ENCODE assay signal across 8 cellular contexts in the genomic region with DNA sequence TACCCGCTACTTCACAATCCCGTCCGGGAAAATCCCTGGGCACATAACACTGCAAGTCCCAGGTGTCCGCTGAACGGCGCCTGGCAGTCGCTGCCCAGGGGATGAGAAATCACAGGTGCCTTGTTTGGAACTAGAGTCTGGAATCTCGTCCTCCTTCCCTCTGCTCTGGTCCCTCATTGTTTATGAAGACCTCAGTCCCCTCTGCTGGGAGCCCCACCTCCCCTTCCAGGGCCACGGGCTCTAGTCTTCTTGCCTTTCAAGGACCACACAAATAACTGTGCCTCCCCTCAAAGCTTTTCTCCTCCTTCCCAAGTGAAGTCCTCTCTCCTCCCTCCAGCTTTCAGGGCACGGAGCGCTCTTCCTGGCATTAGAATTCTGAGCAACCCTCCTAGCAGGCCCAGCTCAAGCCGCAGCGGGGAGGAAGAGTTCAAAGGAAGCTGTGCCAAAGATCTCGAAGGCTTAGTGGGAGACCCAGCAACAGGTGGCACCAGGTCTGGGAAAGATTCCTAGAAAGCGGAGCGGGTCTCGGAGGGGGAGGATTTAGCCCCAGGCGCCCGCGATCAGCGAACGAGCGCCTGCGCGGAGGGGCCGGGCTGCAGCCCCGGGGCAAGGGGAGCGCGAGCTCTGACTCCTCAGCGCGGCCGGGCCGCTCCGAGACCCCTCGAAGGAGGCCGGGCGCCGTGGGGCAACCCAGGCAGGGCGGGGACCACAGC. TPM values are rescaled to one million over a fixed set of nuclear protein-coding genes. Genes with fewer than 3 reads are reported as not detected.
DNase-seq lines count a peak whose midpoint lies in the region; ATAC-seq, FAIRE-seq and TF ChIP-seq lines count a peak whose summit lies in the region.
"Not testable (repeated sequence)": the region's sequence is repeated elsewhere in the genome, so short reads cannot be mapped to it uniquely, and the experiment has no call there.

No MANE protein-coding gene starts in this region.

- not testable (repeated sequence) for H3F3A ChIP-seq in SU-DHL-6 (ENCODE audit: insufficient read depth)

- H3K36me3 Mint-ChIP-seq in H9 (ENCODE audit: insufficient read depth in 1 of 3, low read depth in 3 of 3), result peaks cover 4 to 17% (median 11%) of the 10 kb centered on the region in 3 experiments
- not testable (repeated sequence) for H3K36me3 Mint-ChIP-seq in astrocyte (ENCODE audit: low read depth, unreplicated experiment)

- not testable (repeated sequence) for H4K5ac ChIP-seq in H9 (ENCODE audit: insufficient read length, low read depth, low read length)

- not testable (repeated sequence) for H3K18ac ChIP-seq in H9 (ENCODE audit: insufficient read length, low read depth, low read length)

- peak overlapping the region; percentile 72 for H3K4me3 ChIP-seq in Jurkat, Clone E6-1 (ENCODE audit: low read length)
- H3K4me3 ChIP-seq in SU-DHL-6 (ENCODE audit: insufficient read depth, low read length, poor library complexity, severe bottlenecking) (peak overlapping the region; percentile 69), astrocyte (ENCODE audit: insufficient read depth, low read depth, low read length) (peak overlapping the region; percentile 83), heart left ventricle (peak overlapping the region; percentile 67 to 100 (median 90)), neuron (ENCODE audit: low read length) (peak overlapping the region; percentile 88)

- intact Hi-C loops in heart left ventricle (cut with DNase I), result loop anchor here in 5 of 10 donors (1.0 to 10.0 kb wide), 5 partner anchors 30 to 269 kb away; a partner anchor contains a TSS

- not testable (repeated sequence) for H3K56ac ChIP-seq in H9 (ENCODE audit: insufficient read length, low read depth, low read length)

- H3K23ac ChIP-seq in H9 (ENCODE audit: insufficient read length, low read depth, low read length), result not testable (repeated sequence)

- not testable (repeated sequence) for H2BK12ac ChIP-seq in H9 (ENCODE audit: insufficient read length, low read depth, low read length)

- not testable (repeated sequence) for H3K23me2 ChIP-seq in H9 (ENCODE audit: insufficient read length, low read depth, low read length, poor library complexity, severe bottlenecking)

- TF ChIP-seq POLR2A in heart left ventricle (IDR thresholded peaks at IDR 0.05), result not testable (repeated sequence)

- peak in 2 of 4 donors; percentile 23 for ATAC-seq in heart left ventricle

- H3K4me3 Mint-ChIP-seq in H9 (peak overlapping the region; percentile 93 to 99), astrocyte (ENCODE audit: unreplicated experiment) (peak overlapping the region; percentile 96)

- TF ChIP-seq CTCF in H9 (conservative IDR thresholded peaks at IDR 0.05); SU-DHL-6 (IDR thresholded peaks at IDR 0.05; ENCODE audit: insufficient read depth, low read length, poor library complexity, severe bottlenecking); astrocyte (IDR thresholded peaks at IDR 0.05; ENCODE audit: insufficient read depth, low read depth, low read length); heart left ventricle (IDR thresholded peaks at IDR 0.05): not testable (repeated sequence)

- no CpG with 5 or more reads among the region's 39 CpGs for WGBS in H9 (ENCODE audit: extremely low coverage, insufficient read length, low lambda C conversion rate)
- 2 to 4% (median 3%) methylated on average over 14 to 39 of the region's 39 CpGs for WGBS in heart left ventricle, 4 donors

- H2AFZ ChIP-seq in H9 (ENCODE audit: low read length), result not testable (repeated sequence)
- H2AFZ ChIP-seq in SU-DHL-6 (ENCODE audit: low read depth, low read length, severe bottlenecking) (peak overlapping the region; percentile 71), astrocyte (ENCODE audit: low read depth, low read length) (peak overlapping the region; percentile 99), neuron (ENCODE audit: low read depth, low read length) (peak overlapping the region; percentile 81)

- peaks cover 26 to 40% of the 10 kb centered on the region in 2 experiments for H3K4me1 Mint-ChIP-seq in H9
- peaks cover 11% of the 10 kb centered on the region for H3K4me1 Mint-ChIP-seq in astrocyte (ENCODE audit: low read depth, unreplicated experiment)

- H2BK5ac ChIP-seq in H9 (ENCODE audit: insufficient read length, low read length), result not testable (repeated sequence)

- not testable (repeated sequence) for H3K27me3 Mint-ChIP-seq in H9 (ENCODE audit: low read depth); astrocyte (ENCODE audit: low read depth, unreplicated experiment)

- peak overlapping the region; percentile 95 for H3K4me2 ChIP-seq in H9 (ENCODE audit: insufficient read depth, insufficient read length, low read length)
- peak overlapping the region; percentile 82 for H3K4me2 ChIP-seq in SU-DHL-6 (ENCODE audit: low read depth, low read length, poor library complexity, severe bottlenecking)
- H3K4me2 ChIP-seq in astrocyte (ENCODE audit: low read length), result peak overlapping the region; percentile 97

- H3K9ac ChIP-seq in H9 (ENCODE audit: extremely low read depth, insufficient read length, low read length), result peak overlapping the region; percentile 84
- H3K9ac ChIP-seq in SU-DHL-6 (ENCODE audit: low read length), result peak overlapping the region; percentile 78
- H3K9ac ChIP-seq in astrocyte (ENCODE audit: low read length), result peak overlapping the region; percentile 91

- H3K79me2 ChIP-seq in H9 (ENCODE audit: insufficient read depth, low read length) (peaks cover 25% of the 10 kb centered on the region; the same call in 1 of the 2 replicates), SU-DHL-6 (ENCODE audit: insufficient read depth, low read length) (peaks cover 53% of the 10 kb centered on the region), astrocyte (ENCODE audit: insufficient read depth, low read length) (peaks cover 55% of the 10 kb centered on the region)

- not testable (repeated sequence) for H3K9me3 Mint-ChIP-seq in H9; astrocyte (ENCODE audit: unreplicated experiment)

- not testable (repeated sequence) for H4K8ac ChIP-seq in H9 (replicated peaks; ENCODE audit: insufficient read length, low read depth, low read length)

- not testable (repeated sequence) for H3K14ac ChIP-seq in H9 (ENCODE audit: insufficient read depth, low read length)

- not testable (repeated sequence) for H3K9me3 ChIP-seq in H9 (ENCODE audit: control insufficient read depth, low read depth, low read length); SU-DHL-6 (ENCODE audit: insufficient read depth, low read length); astrocyte (ENCODE audit: insufficient read depth, low read depth, low read length); heart left ventricle; neuron (ENCODE audit: low read length)

- not testable (repeated sequence) for H4K91ac ChIP-seq in H9 (ENCODE audit: insufficient read length, low read depth, low read length)

- not testable (repeated sequence) for H2AK5ac ChIP-seq in H9 (ENCODE audit: insufficient read length, low read length)

- H3K27ac ChIP-seq in H9 (ENCODE audit: insufficient read length, low read depth, low read length); SU-DHL-6 (ENCODE audit: low read depth, low read length): not testable (repeated sequence)
- H3K27ac ChIP-seq in astrocyte (ENCODE audit: low read depth, low read length), result peak overlapping the region; percentile 96
- H3K27ac ChIP-seq in heart left ventricle, result peak overlapping the region; percentile 84 to 100 (median 96)
- H3K27ac ChIP-seq in temporal lobe (ENCODE audit: low read depth, low read length), result peak overlapping the region; percentile 75

- H3K79me1 ChIP-seq in H9 (ENCODE audit: insufficient read depth, low read depth, low read length, poor library complexity, severe bottlenecking), result not testable (repeated sequence)

- H3K4me1 ChIP-seq in H9 (ENCODE audit: insufficient read depth, low read length); astrocyte (ENCODE audit: insufficient read depth, low read length); neuron (ENCODE audit: insufficient read depth, low read length): not testable (repeated sequence)
- peaks cover 0 to 41% (median 13%) of the 10 kb centered on the region in 12 donors for H3K4me1 ChIP-seq in heart left ventricle

- peak overlapping the region; percentile 78 to 91 (median 87); a peak in 6 of 7 replicates for H3K27ac Mint-ChIP-seq in H9
- peak overlapping the region; percentile 80 for H3K27ac Mint-ChIP-seq in astrocyte (ENCODE audit: unreplicated experiment)

- FAIRE-seq in astrocyte (lab: Jason Lieb, UNC), result not testable (repeated sequence)

- H3K27me3 ChIP-seq in H9 (ENCODE audit: insufficient read depth, low read length); SU-DHL-6 (ENCODE audit: low read length); astrocyte (ENCODE audit: insufficient read depth, low read length); heart left ventricle; neuron (ENCODE audit: insufficient read depth, low read length): not testable (repeated sequence)

- H3K4ac ChIP-seq in H9 (ENCODE audit: low read depth, low read length), result not testable (repeated sequence)

- H2BK20ac ChIP-seq in H9 (ENCODE audit: low read depth, low read length, poor library complexity, severe bottlenecking), result not testable (repeated sequence)

- H2BK15ac ChIP-seq in H9 (ENCODE audit: low read depth, low read length), result not testable (repeated sequence)

- H2BK120ac ChIP-seq in H9 (ENCODE audit: low read depth, low read length, poor library complexity, severe bottlenecking), result not testable (repeated sequence)

- DNase-seq in ELF-1 (ENCODE audit: low read depth, low spot score) (peak; percentile 86), H9 (peak; percentile 49), astrocyte (ENCODE audit: low read depth) (peak; percentile 4), heart left ventricle (peak in 2 of 5 donors; percentile 41 to 77)
- DNase-seq in Jurkat, Clone E6-1 (ENCODE audit: low read depth, low spot score), result not testable (repeated sequence)

- not testable (repeated sequence) for H3T11ph ChIP-seq in H9 (ENCODE audit: low read length)

- not testable (repeated sequence) for H3K36me3 ChIP-seq in SU-DHL-6 (ENCODE audit: low read length); astrocyte (ENCODE audit: insufficient read depth, low read length); heart left ventricle; neuron (ENCODE audit: insufficient read depth, low read length)

- H3K9me2 ChIP-seq in SU-DHL-6 (replicated peaks; ENCODE audit: insufficient read depth, low read length), result not testable (repeated sequence)

- H4K20me1 ChIP-seq in H9 (ENCODE audit: control insufficient read depth, insufficient read depth, insufficient read length); SU-DHL-6 (ENCODE audit: low read depth, low read length): not testable (repeated sequence)
- H4K20me1 ChIP-seq in astrocyte (ENCODE audit: insufficient read depth, low read length), result peaks cover 49% of the 10 kb centered on the region

RNA-seq across cellular contexts. Expression of a gene that starts 0.9 kb away (rescaled TPM):
- total RNA-seq in H9 (2021) (43.4 and 46.8 TPM in 2 replicates), astrocyte (15.2 and 16.4 TPM in 2 replicates), heart left ventricle (10 to 100 TPM in 4 of 9 donors, 1 to 10 TPM in 5; 7.7 to 14.6 (median 9.5) TPM), temporal lobe (17.0 TPM)
- 11.3 TPM for polyA plus RNA-seq in Jurkat, Clone E6-1 (2012; ENCODE audit: insufficient read depth, insufficient read length)
- polyA plus RNA-seq in heart left ventricle, result 1 to 10 TPM; 4.3 to 8.2 TPM

RNA-seq across cellular contexts. Expression of a gene that starts 30.3 kb away (rescaled TPM):
- total RNA-seq in H9 (2021), result 89.1 and 89.2 TPM in 2 replicates
- polyA plus RNA-seq in Jurkat, Clone E6-1 (2012; ENCODE audit: insufficient read depth, insufficient read length), result 118 TPM
- 36.9 and 38.7 TPM in 2 replicates for total RNA-seq in astrocyte
- total RNA-seq in heart left ventricle, result 10 to 100 TPM; 17.7 to 31.2 (median 24.9) TPM
- polyA plus RNA-seq in heart left ventricle, result 10 to 100 TPM; 36.3 to 60.6 TPM
- 69.1 TPM for total RNA-seq in temporal lobe

RNA-seq across cellular contexts. Expression of a gene that starts 31.7 kb away (rescaled TPM):
- 20.7 and 20.8 TPM in 2 replicates for total RNA-seq in H9 (2021)
- not detected for polyA plus RNA-seq in Jurkat, Clone E6-1 (2012; ENCODE audit: insufficient read depth, insufficient read length)
- total RNA-seq in astrocyte, result 2.5 and 3.4 TPM in 2 replicates
- total RNA-seq in heart left ventricle, result 1 to 10 TPM in 3 of 9 donors, under 1 TPM in 6; 0.32 to 1.8 (median 0.88) TPM
- polyA plus RNA-seq in heart left ventricle, result 1 to 10 TPM in 1 of 2 donors, under 1 TPM in 1; 0.46 to 1.1 TPM
- 0.74 TPM for total RNA-seq in temporal lobe
